In genomic region chr1:183276386-183276785, GRCh38 we compare ENCODE assay signal across 26 cellular contexts.
DNase-seq lines count a peak whose midpoint lies in the region; ATAC-seq and TF ChIP-seq lines count a peak whose summit lies in the region.
"Had no signal": no experiment of that assay in that cellular context is flagged by ENCODE, and none has a peak within 500 bp of the region (broad histone marks: within the 10 kb centered on the region; RNA-seq: fewer than 3 reads in every experiment).

No MANE protein-coding gene starts in this region.

- H3K9ac ChIP-seq in endodermal cell (ENCODE audit: extremely low read depth, low read length, poor library complexity, severe bottlenecking): no peak overlapping the region

- no peak for TF ChIP-seq POLR2A in heart left ventricle (IDR thresholded peaks at IDR 0.05)

- peaks cover 0 to 53% (median 9%) of the 10 kb centered on the region in 12 donors for H3K4me1 ChIP-seq in heart left ventricle
- H3K4me1 ChIP-seq in endodermal cell (ENCODE audit: control insufficient read depth, insufficient read depth, low read length): peaks cover 20% of the 10 kb centered on the region

- peaks cover 7% of the 10 kb centered on the region for H3K27me3 Mint-ChIP-seq in endodermal cell (ENCODE audit: insufficient read depth)
- H3K27me3 Mint-ChIP-seq in nephron progenitor cell (ENCODE audit: low read depth, poor library complexity): peaks cover 4% of the 10 kb centered on the region
- H3K27me3 Mint-ChIP-seq in chondrocyte (ENCODE audit: low read depth): no peaks in the 10 kb centered on the region
- no peaks in the 10 kb centered on the region for H3K27me3 Mint-ChIP-seq in type B pancreatic cell
- H3K27me3 Mint-ChIP-seq: stimulated activated naive CD8-positive, alpha-beta T cell treated with anti-CD3 and anti-CD28 coated beads, Interleukin-15, amount 100 ng/mL, for 72 hours had no signal

- H3K4me3 ChIP-seq in heart left ventricle (no peak overlapping the region), endodermal cell (ENCODE audit: low read length) (no peak overlapping the region)
- H3K4me3 ChIP-seq: heart right ventricle, transverse colon had no signal

- H3K9me3 Mint-ChIP-seq in endodermal cell (no peaks in the 10 kb centered on the region), nephron progenitor cell (no peaks in the 10 kb centered on the region), chondrocyte (ENCODE audit: low read depth) (no peaks in the 10 kb centered on the region), type B pancreatic cell (no peaks in the 10 kb centered on the region)
- H3K9me3 Mint-ChIP-seq: activated CD4-positive, alpha-beta T cell treated with anti-CD3 and anti-CD28 coated beads, Interleukin-2, amount 10 ng/mL, durations not matched to agents 24 days and 14 days; activated naive CD4-positive, alpha-beta T cell treated with anti-CD3 and anti-CD28 coated beads, Interleukin-2, amount 50 U/mL, for 24 hours; activated T-helper 1 cell treated with anti-CD3 and anti-CD28 coated beads, Interleukin-12 subunit alpha, Interleukin-12 subunit beta, Interleukin-2, Interleukin-4 antibody, amounts not matched to agents 30 ng/mL and 10 ng/mL and 1 ng/mL, durations not matched to agents 14 hours and 24 hours and 36 hours; immature natural killer cell; stimulated activated naive CD8-positive, alpha-beta T cell treated with anti-CD3 and anti-CD28 coated beads, Interleukin-15, amount 100 ng/mL, for 72 hours had no signal

- H3K4me1 Mint-ChIP-seq in endodermal cell: peaks cover 25% of the 10 kb centered on the region
- H3K4me1 Mint-ChIP-seq in nephron progenitor cell: peaks cover 81% of the 10 kb centered on the region
- H3K4me1 Mint-ChIP-seq in chondrocyte (ENCODE audit: low read depth): peaks cover 57% of the 10 kb centered on the region
- H3K4me1 Mint-ChIP-seq in type B pancreatic cell (ENCODE audit: unreplicated experiment): peaks cover 40% of the 10 kb centered on the region
- H3K4me1 Mint-ChIP-seq: immature natural killer cell; stimulated activated naive CD8-positive, alpha-beta T cell treated with anti-CD3 and anti-CD28 coated beads, Interleukin-15, amount 100 ng/mL, for 72 hours had no signal

- H3K36me3 Mint-ChIP-seq in endodermal cell (ENCODE audit: low read depth): no peaks in the 10 kb centered on the region
- no peaks in the 10 kb centered on the region for H3K36me3 Mint-ChIP-seq in nephron progenitor cell (ENCODE audit: low read depth)
- H3K36me3 Mint-ChIP-seq in chondrocyte (ENCODE audit: low read depth): no peaks in the 10 kb centered on the region
- H3K36me3 Mint-ChIP-seq in type B pancreatic cell: no peaks in the 10 kb centered on the region
- H3K36me3 Mint-ChIP-seq: activated CD8-positive, alpha-beta memory T cell treated with anti-CD3 and anti-CD28 coated beads, Interleukin-2, amount 10 ng/mL, durations not matched to agents 7 days and 5 days; activated naive CD4-positive, alpha-beta T cell treated with anti-CD3 and anti-CD28 coated beads, Interleukin-2, amount 50 U/mL, for 24 hours; immature natural killer cell had no signal

- no peak for TF ChIP-seq CTCF in heart left ventricle (IDR thresholded peaks at IDR 0.05)
- no peak for TF ChIP-seq CTCF in endodermal cell (conservative IDR thresholded peaks at IDR 0.05)
- no peak for TF ChIP-seq CTCF in nephron progenitor cell (IDR thresholded peaks at IDR 0.05)
- no peak for TF ChIP-seq CTCF in chondrocyte (IDR thresholded peaks at IDR 0.05)
- TF ChIP-seq CTCF in type B pancreatic cell (conservative IDR thresholded peaks at IDR 0.05): no peak

- no peaks in the 10 kb centered on the region for H3K27me3 ChIP-seq in heart left ventricle
- H3K27me3 ChIP-seq in endodermal cell (ENCODE audit: control insufficient read depth, insufficient read depth, low read length, poor library complexity, severe bottlenecking): peaks cover 17% of the 10 kb centered on the region
- H3K27me3 ChIP-seq: heart right ventricle, transverse colon had no signal

- no peak overlapping the region for H3K27ac Mint-ChIP-seq in endodermal cell
- H3K27ac Mint-ChIP-seq in nephron progenitor cell: peak overlapping the region; percentile 96
- H3K27ac Mint-ChIP-seq in chondrocyte (ENCODE audit: unreplicated experiment): no peak overlapping the region
- no peak overlapping the region for H3K27ac Mint-ChIP-seq in type B pancreatic cell
- H3K27ac Mint-ChIP-seq: activated CD4-positive, alpha-beta T cell treated with anti-CD3 and anti-CD28 coated beads, Interleukin-2, amount 10 ng/mL, durations not matched to agents 24 days and 14 days; activated CD8-positive, alpha-beta memory T cell treated with anti-CD3 and anti-CD28 coated beads, Interleukin-2, amount 10 ng/mL, durations not matched to agents 7 days and 5 days; activated naive CD4-positive, alpha-beta T cell treated with anti-CD3 and anti-CD28 coated beads, Interleukin-2, amount 50 U/mL, for 24 hours; activated T-helper 1 cell treated with anti-CD3 and anti-CD28 coated beads, Interleukin-12 subunit alpha, Interleukin-12 subunit beta, Interleukin-2, Interleukin-4 antibody, amounts not matched to agents 30 ng/mL and 10 ng/mL and 1 ng/mL, durations not matched to agents 14 hours and 24 hours and 36 hours; immature natural killer cell had no signal

- ATAC-seq in heart left ventricle (no peak), GM18873 (IDR thresholded peaks at IDR 0.05; ENCODE audit: low FRiP score, unreplicated experiment) (no peak)
- ATAC-seq: activated CD8-positive, alpha-beta memory T cell treated with anti-CD3 and anti-CD28 coated beads, Interleukin-2, amount 10 ng/mL, durations not matched to agents 7 days and 5 days; heart right ventricle; PC-3; stimulated activated naive CD8-positive, alpha-beta T cell treated with anti-CD3 and anti-CD28 coated beads, Interleukin-15, amount 100 ng/mL, for 72 hours had no signal

- H3K27ac ChIP-seq in heart left ventricle (no peak overlapping the region), endodermal cell (ENCODE audit: low read depth, low read length) (no peak overlapping the region)
- H3K27ac ChIP-seq: heart right ventricle, transverse colon had no signal

- H3K36me3 ChIP-seq in heart left ventricle: no peaks in the 10 kb centered on the region
- no peaks in the 10 kb centered on the region for H3K36me3 ChIP-seq in endodermal cell (ENCODE audit: control insufficient read depth, insufficient read depth, low read length)
- H3K36me3 ChIP-seq: heart right ventricle, transverse colon had no signal

- WGBS in heart left ventricle, 4 donors: 82 to 100% (median 90%) methylated on average over 7 of the region's 7 CpGs
- 93 to 94% methylated on average over 7 of the region's 7 CpGs for WGBS in endodermal cell (ENCODE audit: insufficient coverage in 1 of 2, insufficient read length in 1 of 2), 2 experiments

- H3K9me3 ChIP-seq in heart left ventricle: no peaks in the 10 kb centered on the region
- no peaks in the 10 kb centered on the region for H3K9me3 ChIP-seq in endodermal cell (ENCODE audit: control insufficient read depth, low read length)
- H3K9me3 ChIP-seq: heart right ventricle, transverse colon had no signal

- intact Hi-C loops in cardiac septum (cut with DNase I): no loop called here
- intact Hi-C loops in heart left ventricle (cut with DNase I): loop anchor here in 3 of 10 donors (5.0 to 10.0 kb wide), 3 partner anchors 34 to 268 kb away; no protein-coding TSS in a partner anchor

- H3K4me3 Mint-ChIP-seq in endodermal cell: no peak overlapping the region
- peak overlapping the region; percentile 49 for H3K4me3 Mint-ChIP-seq in nephron progenitor cell
- no peak overlapping the region for H3K4me3 Mint-ChIP-seq in chondrocyte (ENCODE audit: unreplicated experiment)
- H3K4me3 Mint-ChIP-seq in type B pancreatic cell: no peak overlapping the region
- H3K4me3 Mint-ChIP-seq: activated CD4-positive, alpha-beta T cell treated with anti-CD3 and anti-CD28 coated beads, Interleukin-2, amount 10 ng/mL, durations not matched to agents 24 days and 14 days; activated CD8-positive, alpha-beta memory T cell treated with anti-CD3 and anti-CD28 coated beads, Interleukin-2, amount 10 ng/mL, durations not matched to agents 7 days and 5 days; activated naive CD4-positive, alpha-beta T cell treated with anti-CD3 and anti-CD28 coated beads, Interleukin-2, amount 50 U/mL, for 24 hours; activated T-helper 1 cell treated with anti-CD3 and anti-CD28 coated beads, Interleukin-12 subunit alpha, Interleukin-12 subunit beta, Interleukin-2, Interleukin-4 antibody, amounts not matched to agents 30 ng/mL and 10 ng/mL and 1 ng/mL, durations not matched to agents 14 hours and 24 hours and 36 hours; immature natural killer cell; stimulated activated naive CD8-positive, alpha-beta T cell treated with anti-CD3 and anti-CD28 coated beads, Interleukin-15, amount 100 ng/mL, for 72 hours had no signal

- DNase-seq in cardiac septum (ENCODE audit: low spot score) (peak; percentile 14), heart left ventricle (no peak), endodermal cell (peak; percentile 48), nephron progenitor cell (peak; percentile 67), chondrocyte (ENCODE audit: low spot score) (no peak), inferior parietal cortex (ENCODE audit: extremely low spot score) (no peak), type B pancreatic cell (ENCODE audit: extremely low spot score, unreplicated experiment) (no peak)
- DNase-seq: activated CD4-positive, alpha-beta T cell treated with anti-CD3 and anti-CD28 coated beads, Interleukin-2, amount 10 ng/mL, durations not matched to agents 24 days and 14 days; activated CD8-positive, alpha-beta memory T cell treated with anti-CD3 and anti-CD28 coated beads, Interleukin-2, amount 10 ng/mL, durations not matched to agents 7 days and 5 days; aorta; C1 segment of cervical spinal cord; caudate nucleus; HCEC 1CT; heart right ventricle; immature natural killer cell; KBM-7; NCI-H1694 treated with DMSO at 0.1 percent for 48 hours; nucleus accumbens; PC-3; retina; SHP77 treated with DMSO at 0.1 percent for 48 hours; stimulated activated naive CD8-positive, alpha-beta T cell treated with anti-CD3 and anti-CD28 coated beads, Interleukin-15, amount 100 ng/mL, for 72 hours; transverse colon had no signal

Comparison
In these comparisons a context has a peak if more than half of its experiments do, and no peak if none do; other contexts are left out.
1. DNase-seq: peak in cardiac septum (single experiment), endodermal cell (single experiment) and nephron progenitor cell (single experiment); none in heart left ventricle (0 of 5), chondrocyte (single experiment), inferior parietal cortex (single experiment) and type B pancreatic cell (single experiment).